Comparison of ENCODE assay signal across 9 cellular contexts in genomic region chr6:52757646-52758338, GRCh38. TPM values are rescaled to one million over a fixed set of nuclear protein-coding genes. Genes with fewer than 3 reads are reported as not detected.
DNase-seq lines count a peak whose midpoint lies in the region; ATAC-seq and TF ChIP-seq lines count a peak whose summit lies in the region.
"Not testable (repeated sequence)": the region's sequence is repeated elsewhere in the genome, so short reads cannot be mapped to it uniquely, and the experiment has no call there.
"Had no signal": no experiment of that assay in that cellular context is flagged by ENCODE, and none has a peak within 500 bp of the region (broad histone marks: within the 10 kb centered on the region; RNA-seq: fewer than 3 reads in every experiment).

No MANE protein-coding gene starts in this region.

- not testable (repeated sequence) for H3K23ac ChIP-seq in trophoblast cell (ENCODE audit: low read length)

- not testable (repeated sequence) for H4K12ac ChIP-seq in trophoblast cell (ENCODE audit: low read depth, low read length)

- not testable (repeated sequence) for H3K18ac ChIP-seq in trophoblast cell (ENCODE audit: low read length)

- H3K4me3 ChIP-seq in AG10803 (ENCODE audit: low read length); PC-3 (ENCODE audit: low read length); astrocyte of the cerebellum (ENCODE audit: low read depth, low read length); fibroblast of the aortic adventitia (ENCODE audit: low read depth, low read length); trophoblast cell (ENCODE audit: low read depth, low read length): not testable (repeated sequence)
- H3K4me3 ChIP-seq in GM23248, result 0 out of 2 replicates have a peak overlapping the region, but pooled peaks have one; percentile 26

- H3K9me2 ChIP-seq in GM23248 (ENCODE audit: insufficient read depth); PC-3 (replicated peaks; ENCODE audit: low read length): not testable (repeated sequence)

- TF ChIP-seq CTCF in AG10803 (conservative IDR thresholded peaks at IDR 0.05; ENCODE audit: low read length); PC-3 (conservative IDR thresholded peaks at IDR 0.05; ENCODE audit: low read depth, low read length); astrocyte of the cerebellum (IDR thresholded peaks at IDR 0.05; ENCODE audit: low read depth, low read length, missing control alignments); fibroblast of the aortic adventitia (IDR thresholded peaks at IDR 0.05; ENCODE audit: insufficient read depth, low read length): not testable (repeated sequence)

- not testable (repeated sequence) for H3K4ac ChIP-seq in trophoblast cell (ENCODE audit: low read depth, low read length)

- intact Hi-C loops in PC-3 (cut with micrococcal nuclease), result not testable (repeated sequence)

- POLR2A ChIA-PET in PC-3 (lab: Charles Lee; ENCODE audit: unreplicated experiment), result not testable (repeated sequence)

- H3K14ac ChIP-seq in trophoblast cell (ENCODE audit: low read length), result not testable (repeated sequence)

- H3K27ac ChIP-seq in GM23248, result peak overlapping the region; percentile 59
- H3K27ac ChIP-seq in PC-3 (ENCODE audit: low read length); trophoblast cell (ENCODE audit: low read depth, low read length): not testable (repeated sequence)

- CTCF ChIA-PET in PC-3 (lab: Charles Lee), result not testable (repeated sequence)

- not testable (repeated sequence) for H3K79me2 ChIP-seq in GM23248 (ENCODE audit: insufficient read depth); PC-3 (ENCODE audit: low read length); trophoblast cell (ENCODE audit: control insufficient read depth, insufficient read depth, low read length, poor library complexity)

- not testable (repeated sequence) for BruUV-seq in PC-3 (replicated peaks; lab: Mats Ljungman, UMichigan)

- in situ Hi-C loops in GM23248 (cut with MboI); astrocyte of the cerebellum (cut with HindIII; ENCODE audit: low sequenced_read_pairs): not testable (repeated sequence)

- H2BK5ac ChIP-seq in trophoblast cell (ENCODE audit: low read depth, low read length, poor library complexity), result not testable (repeated sequence)

- H2AFZ ChIP-seq in GM23248; PC-3 (ENCODE audit: low read length); trophoblast cell (ENCODE audit: insufficient read depth, low read length, poor library complexity): not testable (repeated sequence)

- H2BK12ac ChIP-seq in trophoblast cell (ENCODE audit: low read length), result not testable (repeated sequence)

- not testable (repeated sequence) for H3K9me3 ChIP-seq in GM23248 (ENCODE audit: low read depth); PC-3 (ENCODE audit: low read length); trophoblast cell (ENCODE audit: insufficient read depth, low read depth, low read length)

- DNase-seq in AG10803 (ENCODE audit: low read depth) (peak; percentile 95), GM23248 (peak; percentile 85), PC-3 (peak; percentile 60), astrocyte of the cerebellum (ENCODE audit: low read depth) (peak; percentile 93), dedifferentiated amniotic fluid mesenchymal stem cell (ENCODE audit: extremely low spot score) (peak; percentile 56), fibroblast of the aortic adventitia (ENCODE audit: low read depth) (peak; percentile 93), trophoblast cell (peak; percentile 48 to 72)

- H3K4me1 ChIP-seq in GM23248 (ENCODE audit: insufficient read depth), result peaks cover 36% of the 10 kb centered on the region
- not testable (repeated sequence) for H3K4me1 ChIP-seq in PC-3 (ENCODE audit: insufficient read depth, low read length); trophoblast cell (ENCODE audit: control insufficient read depth in 1 of 2, insufficient read depth in 2 of 2, low read length in 2 of 2)

- H3K36me3 ChIP-seq in GM23248 (ENCODE audit: low read depth); PC-3 (ENCODE audit: low read depth, low read length); trophoblast cell (ENCODE audit: control insufficient read depth in 1 of 2, insufficient read depth in 2 of 2, low read length in 2 of 2): not testable (repeated sequence)

- not testable (repeated sequence) for H4K8ac ChIP-seq in trophoblast cell (ENCODE audit: low read depth, low read length)

- WGBS in GM23248 (ENCODE audit: low coverage in 1 of 2, low lambda C conversion rate in 2 of 2, missing lambda C conversion rate in 2 of 2), 2 experiments, result 35 to 39% methylated on average over 7 of the region's 7 CpGs
- no CpG with 5 or more reads among the region's 7 CpGs for WGBS in trophoblast cell (ENCODE audit: extremely low coverage, insufficient coverage, insufficient read length)

- peaks cover 35% of the 10 kb centered on the region for H3F3A ChIP-seq in GM23248 (ENCODE audit: insufficient read depth)
- H3F3A ChIP-seq in PC-3 (ENCODE audit: low read length, unreplicated experiment), result not testable (repeated sequence)

- H2AK5ac ChIP-seq in trophoblast cell (ENCODE audit: low read length), result not testable (repeated sequence)

- H4K20me1 ChIP-seq in GM23248 (ENCODE audit: insufficient read depth); PC-3 (ENCODE audit: low read length): not testable (repeated sequence)

- not testable (repeated sequence) for H3K27me3 ChIP-seq in GM23248 (replicated peaks; ENCODE audit: insufficient read depth); PC-3 (ENCODE audit: low read length); trophoblast cell (ENCODE audit: insufficient read depth, low read length)

- H3K9ac ChIP-seq in GM23248, result peak overlapping the region; percentile 18; the same call in 1 of the 2 replicates
- not testable (repeated sequence) for H3K9ac ChIP-seq in PC-3 (ENCODE audit: low read length); trophoblast cell (ENCODE audit: low read length)

- H3K79me1 ChIP-seq in trophoblast cell (ENCODE audit: low read length), result not testable (repeated sequence)

- peak overlapping the region; percentile 30 for H3K4me2 ChIP-seq in GM23248 (ENCODE audit: unreplicated experiment)
- not testable (repeated sequence) for H3K4me2 ChIP-seq in PC-3 (ENCODE audit: low read length); trophoblast cell (ENCODE audit: low read length)

- ATAC-seq in PC-3, result not testable (repeated sequence)

- H4K91ac ChIP-seq in trophoblast cell (ENCODE audit: low read depth, low read length), result not testable (repeated sequence)

- H2BK120ac ChIP-seq in trophoblast cell (ENCODE audit: insufficient read depth, low read length, poor library complexity), result not testable (repeated sequence)

RNA-seq across cellular contexts. Expression of gene GSTA2, which starts 5.5 kb away (rescaled TPM):
- 0.11 TPM in 1 of 2 replicates, not detected in the other for total RNA-seq in GM23248 (2014; rRNA removed; shearing (Covaris generic))
- 0.51 TPM in 1 of 2 replicates, not detected in the other for polyA plus RNA-seq in GM23248 (2016; fragmentation: Nextera tagmentation; extraction: Ambion mirVana)
- total RNA-seq in PC-3 (2014; rRNA removed), result not detected in 2 replicates
- not detected in 2 replicates for total RNA-seq in fibroblast of the aortic adventitia (ENCODE audit: low replicate concordance)
- 0.10 and 0.21 TPM in 2 replicates for polyA plus RNA-seq in trophoblast cell (2013)
- total RNA-seq: CD8-positive, alpha-beta memory T cell; OCI-LY7 had no signal
- polyA plus RNA-seq: CD8-positive, alpha-beta memory T cell had no signal

RNA-seq across cellular contexts. Expression of gene GSTA1, which starts 45.8 kb away (rescaled TPM):
- total RNA-seq in GM23248 (2014; rRNA removed; shearing (Covaris generic)), result 0.11 TPM in 1 of 2 replicates, not detected in the other
- 0.45 and 1.1 TPM in 2 replicates for polyA plus RNA-seq in GM23248 (2016; fragmentation: Nextera tagmentation; extraction: Ambion mirVana)
- not detected in 2 replicates for total RNA-seq in PC-3 (2014; rRNA removed)
- not detected in 2 replicates for total RNA-seq in fibroblast of the aortic adventitia (ENCODE audit: low replicate concordance)
- 0.15 and 0.21 TPM in 2 replicates for polyA plus RNA-seq in trophoblast cell (2013)
- total RNA-seq: CD8-positive, alpha-beta memory T cell; OCI-LY7 had no signal
- polyA plus RNA-seq: CD8-positive, alpha-beta memory T cell had no signal
